Comparison of ENCODE assay signal across 1 cellular context in genomic region chr1:165928075-165928731, GRCh38.
TF ChIP-seq lines count a peak whose summit lies in the region.

No MANE protein-coding gene starts in this region.

TF ChIP-seq in HepG2, 621 proteins besides CTCF, POLR2A, EP300 and RAD21 (continued from another document):
- no peak for TF ChIP-seq ZBTB25 (CRISPR knock-in tag; IDR thresholded peaks at IDR 0.05)
